ENCODE assay signal across 14 cellular contexts in genomic region chr10:13989616-13990015, GRCh38.
DNase-seq lines count a peak whose midpoint lies in the region; FAIRE-seq and TF ChIP-seq lines count a peak whose summit lies in the region.
"Had no signal": no experiment of that assay in that cellular context is flagged by ENCODE, and none has a peak within 500 bp of the region (broad histone marks: within the 10 kb centered on the region; RNA-seq: fewer than 3 reads in every experiment).

No MANE protein-coding gene starts in this region.

- H3K4me2 ChIP-seq in GM23248 (ENCODE audit: unreplicated experiment) (no peak overlapping the region), PC-9 (no peak overlapping the region)

- H3K9me2 ChIP-seq in GM23248 (ENCODE audit: insufficient read depth) (no peaks in the 10 kb centered on the region), PC-9 (ENCODE audit: insufficient read depth) (no peaks in the 10 kb centered on the region)

- TF ChIP-seq CTCF in bronchial epithelial cell (IDR thresholded peaks at IDR 0.05; ENCODE audit: insufficient read depth, low read length, severe bottlenecking) (no peak), spleen (IDR thresholded peaks at IDR 0.05 in 8 of 11, conservative IDR thresholded peaks at IDR 0.05 in 3 of 11) (no peak), PC-9 (conservative IDR thresholded peaks at IDR 0.05) (no peak)

- no peak for TF ChIP-seq POLR2A in spleen (IDR thresholded peaks at IDR 0.05)

- 0 out of 2 replicates have a peak, but pooled peaks cover 5% of the 10 kb centered on the region for H3K79me2 ChIP-seq in GM23248 (ENCODE audit: insufficient read depth)
- no peaks in the 10 kb centered on the region for H3K79me2 ChIP-seq in PC-9 (ENCODE audit: low read depth)

- H3K4me3 ChIP-seq in GM23248 (no peak overlapping the region), bronchial epithelial cell (ENCODE audit: low read depth, low read length) (no peak overlapping the region), spleen (no peak overlapping the region), PC-9 (no peak overlapping the region)

- H3K27ac ChIP-seq in GM23248 (no peak overlapping the region), spleen (peak overlapping the region in 6 of 8 donors; percentile 23 to 74 (median 60)), PC-9 (no peak overlapping the region)

- DNase-seq in GM23248 = no peak
- peak; percentile 10 for DNase-seq in bronchial epithelial cell (ENCODE audit: low read depth)
- peak; percentile 26 to 63 for DNase-seq in lung microvascular endothelial cell (ENCODE audit: low read depth in 2 of 2)
- no peak for DNase-seq in spleen
- DNase-seq in SK-N-DZ (ENCODE audit: low spot score) = no peak
- DNase-seq in NOMO-1 treated with dmso at 0.1 percent for 144 hours (lab: John Stamatoyannopoulos, UW; ENCODE audit: unreplicated experiment) = no peak
- no peak for DNase-seq in PC-9
- no peak for DNase-seq in activated T-cell treated with anti-CD3 and anti-CD28 coated beads, Interleukin-2, amount 50 U/mL, for 48 hours
- DNase-seq: activated CD8-positive, alpha-beta T cell treated with anti-CD3 and anti-CD28 coated beads, Interleukin-2, amount 10 ng/mL, durations not matched to agents 7 days and 5 days; GOT3; NCI-H1417; NCI-H82; nucleus accumbens; stimulated activated naive CD4-positive, alpha-beta T cell had no signal

- CTCF ChIA-PET in PC-9 (lab: Charles Lee) = no interaction called here

- H3K4me1 ChIP-seq in GM23248 (ENCODE audit: insufficient read depth) (peaks cover 46% of the 10 kb centered on the region), spleen (peaks cover 3 to 55% (median 30%) of the 10 kb centered on the region in 6 donors), PC-9 (replicated peaks; ENCODE audit: insufficient read depth) (peaks cover 37% of the 10 kb centered on the region)

- H3K36me3 ChIP-seq in GM23248 (ENCODE audit: low read depth) (no peaks in the 10 kb centered on the region), bronchial epithelial cell (ENCODE audit: control insufficient read depth, insufficient read depth, low read length) (no peaks in the 10 kb centered on the region), spleen (no peaks in the 10 kb centered on the region), PC-9 (ENCODE audit: low read depth) (no peaks in the 10 kb centered on the region)

- H3K9me3 ChIP-seq in GM23248 (ENCODE audit: low read depth) (no peaks in the 10 kb centered on the region), spleen (no peaks in the 10 kb centered on the region), PC-9 (ENCODE audit: insufficient read depth, low read depth) (no peaks in the 10 kb centered on the region)

- H3K27me3 ChIP-seq in GM23248 (replicated peaks; ENCODE audit: insufficient read depth) (no peaks in the 10 kb centered on the region), bronchial epithelial cell (ENCODE audit: control insufficient read depth, insufficient read depth, low read length) (no peaks in the 10 kb centered on the region), spleen (replicated peaks in 1 of 7) (no peaks in the 10 kb centered on the region), PC-9 (ENCODE audit: insufficient read depth, low read depth) (no peaks in the 10 kb centered on the region)

- H3K9ac ChIP-seq in GM23248 = no peak overlapping the region

- WGBS in GM23248 (ENCODE audit: low coverage in 1 of 2, low lambda C conversion rate in 2 of 2, missing lambda C conversion rate in 2 of 2), 2 experiments = 98 to 100% methylated on average over 2 of the region's 2 CpGs
- 96 to 100% (median 97%) methylated on average over 2 of the region's 2 CpGs for WGBS in spleen, 5 donors

- FAIRE-seq in bronchial epithelial cell (lab: Jason Lieb, UNC) = no peak

- H3F3A ChIP-seq in GM23248 (ENCODE audit: insufficient read depth) (peaks cover 19% of the 10 kb centered on the region), PC-9 (ENCODE audit: insufficient read depth, low read depth) (peaks cover 22% of the 10 kb centered on the region)

- in situ Hi-C loops in GM23248 (cut with MboI) = no loop called here

- peak overlapping the region; percentile 72; the same call in 1 of the 2 replicates for H2AFZ ChIP-seq in GM23248
- H2AFZ ChIP-seq in PC-9 = no peak overlapping the region

- POLR2A ChIA-PET in PC-9 (lab: Charles Lee; ENCODE audit: unreplicated experiment) = no interaction called here

- H4K20me1 ChIP-seq in GM23248 (ENCODE audit: insufficient read depth) (no peaks in the 10 kb centered on the region), PC-9 (ENCODE audit: insufficient read depth) (no peaks in the 10 kb centered on the region)

- intact Hi-C loops in spleen (cut with DNase I; ENCODE audit: low total_unique reads) (no loop called here), PC-9 (cut with micrococcal nuclease; ENCODE audit: unreplicated experiment) (no loop called here)

- no TSS peak for BruUV-seq in PC-9 (replicated peaks; lab: Mats Ljungman, UMichigan)

Comparison
In these comparisons a context has a peak if more than half of its experiments do, and no peak if none do; other contexts are left out.
1. DNase-seq: peak in bronchial epithelial cell (single experiment) and lung microvascular endothelial cell (2 of 2); none in GM23248 (single experiment), spleen (single experiment), SK-N-DZ (single experiment), NOMO-1 treated with dmso at 0.1 percent for 144 hours (single experiment), PC-9 (0 of 2) and activated T-cell treated with anti-CD3 and anti-CD28 coated beads, Interleukin-2, amount 50 U/mL, for 48 hours (0 of 2).
2. H3K27ac ChIP-seq: peak in spleen (6 of 8); none in GM23248 (single experiment) and PC-9 (single experiment).